8 cellular contexts compared by ENCODE assay signal in the genomic region with DNA sequence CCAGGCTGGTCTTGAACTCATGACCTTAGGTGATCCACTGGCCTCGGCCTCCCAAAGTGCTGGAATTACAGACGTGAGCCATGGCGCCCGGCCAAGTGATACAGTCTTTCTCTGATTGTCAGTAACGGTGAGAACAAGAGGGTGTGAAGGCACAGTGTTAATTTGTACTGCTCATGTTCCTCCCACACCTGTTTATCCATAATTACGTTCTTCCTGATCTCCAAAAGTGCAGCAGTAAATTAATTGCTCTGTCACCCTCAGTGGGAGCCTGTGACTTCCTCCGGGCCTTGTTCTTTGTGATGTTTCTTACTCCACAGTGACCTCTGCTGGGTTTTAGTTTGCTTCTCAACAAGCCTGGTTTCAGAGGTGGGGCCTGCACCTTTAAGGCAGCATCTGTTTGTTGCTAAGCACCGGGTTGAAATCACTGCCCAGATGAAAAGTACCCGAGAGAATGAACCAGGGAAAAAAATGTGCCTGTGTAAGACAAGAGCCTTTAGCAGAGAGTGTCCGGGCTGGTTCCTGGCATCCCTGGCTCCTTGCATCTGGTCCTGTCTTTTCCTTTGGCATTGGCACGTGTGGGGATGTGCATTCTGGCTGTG.
DNase-seq lines count a peak whose midpoint lies in the region; ATAC-seq lines count a peak whose summit lies in the region.

No MANE protein-coding gene starts in this region.

- H3K27ac ChIP-seq in ACC112 (ENCODE audit: low read depth, low read length) = no peak overlapping the region

- H3K27me3 ChIP-seq in ACC112 (ENCODE audit: insufficient read depth, low read length) = no peaks in the 10 kb centered on the region

- H3K79me2 ChIP-seq in ACC112 (ENCODE audit: control insufficient read depth, insufficient read depth, low read length, unreplicated experiment) = no peaks in the 10 kb centered on the region

- H3K36me3 ChIP-seq in ACC112 (ENCODE audit: insufficient read depth, low read length) = no peaks in the 10 kb centered on the region

- intact Hi-C loops in left cardiac atrium (cut with DNase I) (loop anchor here (1.0 to 10.0 kb wide), 7 partner anchors 73 to 497 kb away; no protein-coding TSS in a partner anchor), sciatic nerve (cut with DNase I) (loop anchor here (10.0 kb wide), 2 partner anchors 250 to 500 kb away; no protein-coding TSS in a partner anchor)

- ATAC-seq in GM18511 (IDR thresholded peaks at IDR 0.05; ENCODE audit: unreplicated experiment) (peak; percentile 50), HG02938 (IDR thresholded peaks at IDR 0.05; ENCODE audit: unreplicated experiment) (peak; percentile 57), left cardiac atrium (peak; percentile 79 to 87), sciatic nerve (peak; percentile 86)

- peaks cover 29% of the 10 kb centered on the region for H3K4me1 ChIP-seq in ACC112 (ENCODE audit: control insufficient read depth, insufficient read depth, low read length, unreplicated experiment)

- peak overlapping the region; percentile 37 for H2AFZ ChIP-seq in ACC112 (ENCODE audit: low read length, unreplicated experiment)

- H3K4me3 ChIP-seq in ACC112 (ENCODE audit: low read depth, low read length) = no peak overlapping the region

- DNase-seq in NCI-H1417 (lab: John Stamatoyannopoulos, UW) = peak; percentile 75 to 100 (median 95)
- DNase-seq in SKM-1 (lab: John Stamatoyannopoulos, UW; ENCODE audit: unreplicated experiment) = peak; percentile 69
- DNase-seq in activated naive CD8-positive, alpha-beta T cell treated with anti-CD3 and anti-CD28 coated beads, Interleukin-2, amount 50 U/mL, for 16 hours (ENCODE audit: low read depth, low spot score) = peak; percentile 16
- peak; percentile 69 for DNase-seq in left cardiac atrium
- peak; percentile 65 for DNase-seq in sciatic nerve (ENCODE audit: low spot score)

Comparison
In these comparisons a context has a peak if more than half of its experiments do, and no peak if none do; other contexts are left out.
1. DNase-seq: peak in every context shown above with its lines; median percentile 95 in NCI-H1417; 69 in SKM-1; 69 in left cardiac atrium; 65 in sciatic nerve; 16 in activated naive CD8-positive, alpha-beta T cell treated with anti-CD3 and anti-CD28 coated beads, Interleukin-2, amount 50 U/mL, for 16 hours.